In the genomic region with DNA sequence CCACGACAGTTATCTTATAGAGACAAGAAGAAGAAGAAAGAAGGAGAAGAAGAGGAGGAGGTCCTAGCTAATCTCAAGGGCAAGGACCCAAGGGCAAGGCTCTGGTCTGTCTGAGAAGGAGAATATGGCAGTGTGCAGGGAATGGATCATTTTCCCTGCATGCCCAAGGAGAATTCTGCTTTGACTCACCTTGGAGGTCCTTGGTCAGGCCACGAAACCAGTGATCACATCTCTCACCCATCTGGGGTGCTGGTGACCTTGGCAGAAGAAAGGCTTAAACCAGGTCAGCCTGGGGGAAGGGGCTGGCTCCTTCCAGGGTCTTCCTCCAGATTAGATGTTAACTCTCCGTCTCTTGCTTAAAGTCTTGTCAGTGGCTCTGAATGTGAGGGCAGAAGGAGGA, we compare ENCODE assay signal across 1 cellular context.
TF ChIP-seq lines count a peak whose summit lies in the region.

No MANE protein-coding gene starts in this region.

TF ChIP-seq in IMR-90, 13 proteins besides CTCF, POLR2A, EP300 and RAD21 (continued from another document):
- TF ChIP-seq CEBPB (IDR thresholded peaks at IDR 0.05; ENCODE audit: low read depth, low read length) (no peak), RCOR1 (IDR thresholded peaks at IDR 0.05; ENCODE audit: insufficient replicate concordance, low read length) (no peak), BHLHE40 (IDR thresholded peaks at IDR 0.05; ENCODE audit: low read depth, low read length) (no peak), MXI1 (IDR thresholded peaks at IDR 0.05; ENCODE audit: borderline replicate concordance, low read depth, low read length) (no peak), MAFK (IDR thresholded peaks at IDR 0.05; ENCODE audit: low read depth, low read length) (no peak)
- TF ChIP-seq, protein P1, sequence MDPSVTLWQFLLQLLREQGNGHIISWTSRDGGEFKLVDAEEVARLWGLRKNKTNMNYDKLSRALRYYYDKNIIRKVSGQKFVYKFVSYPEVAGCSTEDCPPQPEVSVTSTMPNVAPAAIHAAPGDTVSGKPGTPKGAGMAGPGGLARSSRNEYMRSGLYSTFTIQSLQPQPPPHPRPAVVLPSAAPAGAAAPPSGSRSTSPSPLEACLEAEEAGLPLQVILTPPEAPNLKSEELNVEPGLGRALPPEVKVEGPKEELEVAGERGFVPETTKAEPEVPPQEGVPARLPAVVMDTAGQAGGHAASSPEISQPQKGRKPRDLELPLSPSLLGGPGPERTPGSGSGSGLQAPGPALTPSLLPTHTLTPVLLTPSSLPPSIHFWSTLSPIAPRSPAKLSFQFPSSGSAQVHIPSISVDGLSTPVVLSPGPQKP (IDR thresholded peaks at IDR 0.05; ENCODE audit: borderline replicate concordance, low read depth, low read length): no peak
- TF ChIP-seq, protein P2, sequence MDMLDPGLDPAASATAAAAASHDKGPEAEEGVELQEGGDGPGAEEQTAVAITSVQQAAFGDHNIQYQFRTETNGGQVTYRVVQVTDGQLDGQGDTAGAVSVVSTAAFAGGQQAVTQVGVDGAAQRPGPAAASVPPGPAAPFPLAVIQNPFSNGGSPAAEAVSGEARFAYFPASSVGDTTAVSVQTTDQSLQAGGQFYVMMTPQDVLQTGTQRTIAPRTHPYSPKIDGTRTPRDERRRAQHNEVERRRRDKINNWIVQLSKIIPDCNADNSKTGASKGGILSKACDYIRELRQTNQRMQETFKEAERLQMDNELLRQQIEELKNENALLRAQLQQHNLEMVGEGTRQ (IDR thresholded peaks at IDR 0.05; ENCODE audit: low read depth, low read length): no peak
